Comparison of ENCODE assay signal across 10 cellular contexts in genomic region chr11:102449651-102450570, GRCh38. TPM values are rescaled to one million over a fixed set of nuclear protein-coding genes. Genes with fewer than 3 reads are reported as not detected.
DNase-seq lines count a peak whose midpoint lies in the region; ATAC-seq and TF ChIP-seq lines count a peak whose summit lies in the region.
"Had no signal": no experiment of that assay in that cellular context is flagged by ENCODE, and none has a peak within 500 bp of the region (broad histone marks: within the 10 kb centered on the region; RNA-seq: fewer than 3 reads in every experiment).

No MANE protein-coding gene starts in this region.

- peaks cover 22 to 45% of the 10 kb centered on the region in 2 donors for H3K36me3 Mint-ChIP-seq in activated T-cell treated with anti-CD3 and anti-CD28 coated beads, Interleukin-2, amount 50 U/mL, for 72 hours (ENCODE audit: insufficient read depth in 2 of 2)
- H3K36me3 Mint-ChIP-seq in activated T-helper 2 cell treated with anti-CD3 and anti-CD28 coated beads, Interferon-gamma antibody, Interleukin-2, Interleukin-4, amounts not matched to agents 10 μg/mL and 5 μg/mL and 100 μg/mL, durations not matched to agents 14 hours and 24 hours and 36 hours (ENCODE audit: low read depth): peaks cover 58% of the 10 kb centered on the region
- peaks cover 24% of the 10 kb centered on the region for H3K36me3 Mint-ChIP-seq in type B pancreatic cell

- TF ChIP-seq CTCF in type B pancreatic cell (conservative IDR thresholded peaks at IDR 0.05): no peak

- peak overlapping the region; percentile 95 to 97 for H3K4me3 Mint-ChIP-seq in activated T-cell treated with anti-CD3 and anti-CD28 coated beads, Interleukin-2, amount 50 U/mL, for 72 hours
- peak overlapping the region; percentile 89 for H3K4me3 Mint-ChIP-seq in activated T-helper 2 cell treated with anti-CD3 and anti-CD28 coated beads, Interferon-gamma antibody, Interleukin-2, Interleukin-4, amounts not matched to agents 10 μg/mL and 5 μg/mL and 100 μg/mL, durations not matched to agents 14 hours and 24 hours and 36 hours (ENCODE audit: low read depth)
- peak overlapping the region; percentile 99 for H3K4me3 Mint-ChIP-seq in type B pancreatic cell

- peaks cover 73% of the 10 kb centered on the region for H3K4me1 Mint-ChIP-seq in activated T-cell treated with anti-CD3 and anti-CD28 coated beads, Interleukin-2, amount 50 U/mL, for 72 hours (ENCODE audit: low read depth)
- H3K4me1 Mint-ChIP-seq in activated T-helper 2 cell treated with anti-CD3 and anti-CD28 coated beads, Interferon-gamma antibody, Interleukin-2, Interleukin-4, amounts not matched to agents 10 μg/mL and 5 μg/mL and 100 μg/mL, durations not matched to agents 14 hours and 24 hours and 36 hours (ENCODE audit: low read depth): peaks cover 73% of the 10 kb centered on the region
- peaks cover 40% of the 10 kb centered on the region for H3K4me1 Mint-ChIP-seq in type B pancreatic cell (ENCODE audit: unreplicated experiment)

- no peaks in the 10 kb centered on the region for H3K9me3 Mint-ChIP-seq in activated T-cell treated with anti-CD3 and anti-CD28 coated beads, Interleukin-2, amount 50 U/mL, for 72 hours
- peaks cover 4% of the 10 kb centered on the region for H3K9me3 Mint-ChIP-seq in activated T-helper 2 cell treated with anti-CD3 and anti-CD28 coated beads, Interferon-gamma antibody, Interleukin-2, Interleukin-4, amounts not matched to agents 10 μg/mL and 5 μg/mL and 100 μg/mL, durations not matched to agents 14 hours and 24 hours and 36 hours
- H3K9me3 Mint-ChIP-seq in type B pancreatic cell: no peaks in the 10 kb centered on the region

- peak in 1 of 2 donors; percentile 30 for DNase-seq in activated T-cell treated with anti-CD3 and anti-CD28 coated beads, Interleukin-2, amount 50 U/mL, for 72 hours
- DNase-seq in activated T-cell treated with anti-CD3 and anti-CD28 coated beads, Interleukin-2, amount 50 U/mL, for 1 hour: no peak
- no peak for DNase-seq in activated T-helper 2 cell treated with anti-CD3 and anti-CD28 coated beads, Interferon-gamma antibody, Interleukin-2, Interleukin-4, amounts not matched to agents 10 μg/mL and 5 μg/mL and 100 μg/mL, durations not matched to agents 14 hours and 24 hours and 36 hours (ENCODE audit: low spot score)
- DNase-seq in lung microvascular endothelial cell (ENCODE audit: low read depth in 2 of 2) (peak; percentile 49 to 87), type B pancreatic cell (ENCODE audit: extremely low spot score, unreplicated experiment) (no peak), NK-92 (lab: John Stamatoyannopoulos, UW; ENCODE audit: unreplicated experiment) (no peak)
- DNase-seq: NCI-H510A, pancreas had no signal

- no peaks in the 10 kb centered on the region for H3K27me3 Mint-ChIP-seq in activated T-cell treated with anti-CD3 and anti-CD28 coated beads, Interleukin-2, amount 50 U/mL, for 72 hours (ENCODE audit: low read depth)
- H3K27me3 Mint-ChIP-seq in activated T-helper 2 cell treated with anti-CD3 and anti-CD28 coated beads, Interferon-gamma antibody, Interleukin-2, Interleukin-4, amounts not matched to agents 10 μg/mL and 5 μg/mL and 100 μg/mL, durations not matched to agents 14 hours and 24 hours and 36 hours (ENCODE audit: low read depth): no peaks in the 10 kb centered on the region
- no peaks in the 10 kb centered on the region for H3K27me3 Mint-ChIP-seq in type B pancreatic cell

- peak overlapping the region; percentile 92 for H3K27ac Mint-ChIP-seq in activated T-cell treated with anti-CD3 and anti-CD28 coated beads, Interleukin-2, amount 50 U/mL, for 72 hours
- peak overlapping the region; percentile 6 for H3K27ac Mint-ChIP-seq in activated T-helper 2 cell treated with anti-CD3 and anti-CD28 coated beads, Interferon-gamma antibody, Interleukin-2, Interleukin-4, amounts not matched to agents 10 μg/mL and 5 μg/mL and 100 μg/mL, durations not matched to agents 14 hours and 24 hours and 36 hours
- peak overlapping the region; percentile 10 for H3K27ac Mint-ChIP-seq in type B pancreatic cell

- no peak for ATAC-seq in activated T-cell treated with anti-CD3 and anti-CD28 coated beads, Interleukin-2, amount 50 U/mL, for 72 hours (replicated peaks in 1 of 2)
- ATAC-seq in HG02642 (IDR thresholded peaks at IDR 0.05; ENCODE audit: poor library complexity, unreplicated experiment): no peak
- ATAC-seq in GM21515 (IDR thresholded peaks at IDR 0.05; ENCODE audit: unreplicated experiment): no peak
- ATAC-seq: pancreas had no signal

- intact Hi-C loops in activated T-helper 2 cell treated with anti-CD3 and anti-CD28 coated beads, Interferon-gamma antibody, Interleukin-2, Interleukin-4, amounts not matched to agents 10 μg/mL and 5 μg/mL and 100 μg/mL, durations not matched to agents 14 hours and 24 hours and 36 hours (cut with micrococcal nuclease): loop anchor here (2.0 to 5.0 kb wide), 3 partner anchors 19 to 147 kb away; no protein-coding TSS in a partner anchor

RNA-seq across cellular contexts. Expression of gene TMEM123, which starts 2.7 kb away (rescaled TPM):
- total RNA-seq in activated T-cell treated with anti-CD3 and anti-CD28 coated beads, Interleukin-2, amount 50 U/mL, for 72 hours: 100 to 1,000 TPM; 279 to 347 TPM
- total RNA-seq in activated T-helper 2 cell treated with anti-CD3 and anti-CD28 coated beads, Interferon-gamma antibody, Interleukin-2, Interleukin-4, amounts not matched to agents 10 μg/mL and 5 μg/mL and 100 μg/mL, durations not matched to agents 14 hours and 24 hours and 36 hours: 202 and 204 TPM in 2 replicates
- total RNA-seq in lung microvascular endothelial cell (169 and 269 TPM in 2 replicates), type B pancreatic cell (ENCODE audit: low replicate concordance) (131 and 144 TPM in 2 replicates)

Comparison
In these comparisons a context has a peak if more than half of its experiments do, and no peak if none do; other contexts are left out.
1. DNase-seq: peak in lung microvascular endothelial cell (2 of 2); none in activated T-cell treated with anti-CD3 and anti-CD28 coated beads, Interleukin-2, amount 50 U/mL, for 1 hour (single experiment), activated T-helper 2 cell treated with anti-CD3 and anti-CD28 coated beads, Interferon-gamma antibody, Interleukin-2, Interleukin-4, amounts not matched to agents 10 μg/mL and 5 μg/mL and 100 μg/mL, durations not matched to agents 14 hours and 24 hours and 36 hours (single experiment), type B pancreatic cell (single experiment) and NK-92 (single experiment).
2. H3K27ac Mint-ChIP-seq: peak in every context shown above with its lines; median percentile 92 in activated T-cell treated with anti-CD3 and anti-CD28 coated beads, Interleukin-2, amount 50 U/mL, for 72 hours; 10 in type B pancreatic cell; 6 in activated T-helper 2 cell treated with anti-CD3 and anti-CD28 coated beads, Interferon-gamma antibody, Interleukin-2, Interleukin-4, amounts not matched to agents 10 μg/mL and 5 μg/mL and 100 μg/mL, durations not matched to agents 14 hours and 24 hours and 36 hours.
3. Peak in every context shown above with its lines, with median percentiles within 50 percentile points of each other: H3K4me3 Mint-ChIP-seq.